Comparison of ENCODE assay signal across 8 cellular contexts in the genomic region with DNA sequence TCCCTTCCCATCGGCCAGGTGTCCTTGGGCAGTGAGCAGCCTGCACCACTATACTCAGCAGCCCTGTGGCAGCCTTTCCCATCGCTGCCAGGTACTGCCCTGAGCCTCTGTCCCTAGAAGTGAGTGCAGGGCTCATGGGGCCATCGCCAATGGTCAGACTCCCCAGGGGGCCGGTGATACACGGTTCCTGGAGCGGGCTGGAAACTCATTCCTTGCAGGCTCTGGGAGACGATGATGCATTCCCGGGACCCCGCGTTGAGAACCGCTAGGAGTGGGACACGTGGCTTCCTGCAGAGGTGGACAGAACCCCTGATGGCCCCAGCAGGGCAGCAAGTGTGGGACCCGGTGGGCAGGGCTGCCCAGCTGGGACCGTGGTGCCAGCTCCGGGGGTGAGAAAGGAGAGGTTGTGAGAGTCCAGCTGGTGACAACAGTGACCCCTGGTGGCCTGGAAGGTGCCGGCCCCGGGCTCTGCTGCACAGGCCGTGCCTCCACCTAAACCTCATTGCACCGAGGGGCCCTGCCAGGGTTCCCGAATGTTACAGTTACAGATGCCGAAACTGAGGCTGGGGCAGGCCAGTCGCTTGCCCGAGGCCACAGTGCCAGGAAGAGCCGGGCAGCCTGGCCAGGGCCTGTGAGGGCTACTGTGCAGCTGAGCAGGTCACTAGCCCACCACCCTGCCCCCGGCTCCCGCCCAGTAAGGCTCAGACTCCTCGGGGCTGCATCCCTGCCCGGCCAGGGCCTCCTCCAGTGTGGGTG. TPM values are rescaled to one million over a fixed set of nuclear protein-coding genes. Genes with fewer than 3 reads are reported as not detected.
DNase-seq lines count a peak whose midpoint lies in the region; ATAC-seq lines count a peak whose summit lies in the region.

No MANE protein-coding gene starts in this region.

- in situ Hi-C loops in Caki2 (cut with HindIII; ENCODE audit: low pct_unique_long_range_greater_than_20kb, low sequenced_read_pairs), result no loop called here

- no peak overlapping the region for H2BK120ac ChIP-seq in mesenchymal stem cell (ENCODE audit: low read depth, low read length)

- no peak overlapping the region for H3K4me3 ChIP-seq in mesenchymal stem cell (ENCODE audit: insufficient read depth in 1 of 2, low read depth in 1 of 2, low read length in 2 of 2)

- no peak overlapping the region for H2AFZ ChIP-seq in mesenchymal stem cell (ENCODE audit: low read depth, low read length)

- no peak overlapping the region for H3K18ac ChIP-seq in mesenchymal stem cell (ENCODE audit: low read depth in 1 of 2, low read length in 2 of 2)

- H3K27ac ChIP-seq in mesenchymal stem cell (ENCODE audit: low read length, poor library complexity, severe bottlenecking), result peak overlapping the region; percentile 62

- H3K79me1 ChIP-seq in mesenchymal stem cell (replicated peaks; ENCODE audit: low read length, poor library complexity, severe bottlenecking), result peaks cover 61% of the 10 kb centered on the region

- POLR2A ChIA-PET in activated CD8-positive, alpha-beta T cell treated with anti-CD3 and anti-CD28 coated beads, Interleukin-2, amount 10 ng/mL, durations not matched to agents 7 days and 5 days (lab: Charles Lee), result no interaction called here

- peaks cover 5% of the 10 kb centered on the region for H3K9me3 Mint-ChIP-seq in activated CD8-positive, alpha-beta T cell treated with anti-CD3 and anti-CD28 coated beads, Interleukin-2, amount 10 ng/mL, durations not matched to agents 7 days and 5 days (ENCODE audit: insufficient read depth)

- H3K9me3 ChIP-seq in mesenchymal stem cell (ENCODE audit: control insufficient read depth, low read length), result no peaks in the 10 kb centered on the region

- H3K14ac ChIP-seq in mesenchymal stem cell (ENCODE audit: low read length in 2 of 2), result no peak overlapping the region

- H3K4me2 ChIP-seq in mesenchymal stem cell (ENCODE audit: low read length, poor library complexity, severe bottlenecking), result peak overlapping the region; percentile 23

- H2BK12ac ChIP-seq in mesenchymal stem cell (ENCODE audit: low read length in 2 of 2), result no peak overlapping the region

- no peaks in the 10 kb centered on the region for H3K27me3 ChIP-seq in mesenchymal stem cell (ENCODE audit: control insufficient read depth in 1 of 2, insufficient read depth in 1 of 2, low read length in 2 of 2)

- DNase-seq in Caki2 (ENCODE audit: low read depth) (peak; percentile 73), NCI-H345 treated with DMSO at 0.1 percent for 48 hours (lab: John Stamatoyannopoulos, UW; ENCODE audit: unreplicated experiment) (peak; percentile 19), ecto neural progenitor cell (ENCODE audit: low spot score) (peak; percentile 88), mesenchymal stem cell (peak; percentile 46)
- peak; percentile 83 for DNase-seq in activated CD8-positive, alpha-beta T cell treated with anti-CD3 and anti-CD28 coated beads, Interleukin-2, amount 10 ng/mL, durations not matched to agents 7 days and 5 days
- DNase-seq in stimulated activated CD8-positive, alpha-beta memory T cell treated with anti-CD3 and anti-CD28 coated beads, Interleukin-4, amount 100 ng/mL, for 24 hours (ENCODE audit: low read depth), result peak; percentile 66

- peak; percentile 77 for ATAC-seq in GM21723 (IDR thresholded peaks at IDR 0.05; ENCODE audit: unreplicated experiment)
- peak; percentile 78 for ATAC-seq in activated CD8-positive, alpha-beta T cell treated with anti-CD3 and anti-CD28 coated beads, Interleukin-2, amount 10 ng/mL, durations not matched to agents 7 days and 5 days
- ATAC-seq in HG03469 (IDR thresholded peaks at IDR 0.05; ENCODE audit: unreplicated experiment), result no peak

- no peaks in the 10 kb centered on the region for H3K27me3 Mint-ChIP-seq in activated CD8-positive, alpha-beta T cell treated with anti-CD3 and anti-CD28 coated beads, Interleukin-2, amount 10 ng/mL, durations not matched to agents 7 days and 5 days (ENCODE audit: low read depth)

- no peak overlapping the region for H2BK15ac ChIP-seq in mesenchymal stem cell (ENCODE audit: low read depth, poor library complexity, severe bottlenecking)

- H2BK5ac ChIP-seq in mesenchymal stem cell (ENCODE audit: low read depth, low read length, poor library complexity, severe bottlenecking), result no peak overlapping the region

- H3K4me1 ChIP-seq in mesenchymal stem cell (ENCODE audit: control insufficient read depth, insufficient read depth, low read depth, low read length), result peaks cover 52% of the 10 kb centered on the region

- peaks cover 6% of the 10 kb centered on the region for H3K36me3 Mint-ChIP-seq in activated CD8-positive, alpha-beta T cell treated with anti-CD3 and anti-CD28 coated beads, Interleukin-2, amount 10 ng/mL, durations not matched to agents 7 days and 5 days (ENCODE audit: low read depth)

- H2AK5ac ChIP-seq in mesenchymal stem cell (ENCODE audit: low read length, severe bottlenecking), result no peak overlapping the region

- H4K8ac ChIP-seq in mesenchymal stem cell (ENCODE audit: low read length), result no peak overlapping the region

- H3K4me3 Mint-ChIP-seq in activated CD8-positive, alpha-beta T cell treated with anti-CD3 and anti-CD28 coated beads, Interleukin-2, amount 10 ng/mL, durations not matched to agents 7 days and 5 days, result no peak overlapping the region

- peaks cover under 1 to 49% of the 10 kb centered on the region in 2 experiments for H3K36me3 ChIP-seq in mesenchymal stem cell (ENCODE audit: control insufficient read depth in 1 of 2, insufficient read depth in 2 of 2, low read depth in 1 of 2, low read length in 2 of 2)

- no peak overlapping the region for H4K91ac ChIP-seq in mesenchymal stem cell (ENCODE audit: low read length)

- H3K4ac ChIP-seq in mesenchymal stem cell (ENCODE audit: low read depth in 1 of 2, low read length in 2 of 2), result no peak overlapping the region

- no peak overlapping the region for H3K9ac ChIP-seq in mesenchymal stem cell (ENCODE audit: low read length)

- no peak overlapping the region for H3K23ac ChIP-seq in mesenchymal stem cell (ENCODE audit: low read length in 2 of 2)

- no peak overlapping the region for H3K27ac Mint-ChIP-seq in activated CD8-positive, alpha-beta T cell treated with anti-CD3 and anti-CD28 coated beads, Interleukin-2, amount 10 ng/mL, durations not matched to agents 7 days and 5 days

- peaks cover 3% of the 10 kb centered on the region for H3K4me1 Mint-ChIP-seq in activated CD8-positive, alpha-beta T cell treated with anti-CD3 and anti-CD28 coated beads, Interleukin-2, amount 10 ng/mL, durations not matched to agents 7 days and 5 days (ENCODE audit: low read depth)

- 55% methylated on average over 26 of the region's 28 CpGs for WGBS in mesenchymal stem cell

- CTCF ChIA-PET in activated CD8-positive, alpha-beta T cell treated with anti-CD3 and anti-CD28 coated beads, Interleukin-2, amount 10 ng/mL, durations not matched to agents 7 days and 5 days (lab: Charles Lee), result interaction anchor here (1.0 to 3.6 kb wide), 9 partner anchors 9 to 370 kb away, joined by 3 to 29 read pairs (median 5); no protein-coding TSS in a partner anchor

RNA-seq across cellular contexts. Expression of gene FBRSL1, which starts 33.8 kb away (rescaled TPM):
- total RNA-seq in Caki2 (2014; rRNA removed; shearing (Covaris generic); ENCODE audit: low replicate concordance), result 6.7 and 8.3 TPM in 2 replicates
- 10 to 100 TPM; 51.2 to 58.5 TPM for total RNA-seq in activated CD8-positive, alpha-beta T cell treated with anti-CD3 and anti-CD28 coated beads, Interleukin-2, amount 10 ng/mL, durations not matched to agents 7 days and 5 days
- polyA plus RNA-seq in mesenchymal stem cell (2013, experiment 1 of 2), result 35.1 TPM
- polyA plus RNA-seq in mesenchymal stem cell (2013, experiment 2 of 2), result 32.7 TPM

Comparison
In these comparisons a context has a peak if more than half of its experiments do, and no peak if none do; other contexts are left out.
1. DNase-seq: peak in every context shown above with its lines; median percentile 88 in ecto neural progenitor cell; 83 in activated CD8-positive, alpha-beta T cell treated with anti-CD3 and anti-CD28 coated beads, Interleukin-2, amount 10 ng/mL, durations not matched to agents 7 days and 5 days; 73 in Caki2; 66 in stimulated activated CD8-positive, alpha-beta memory T cell treated with anti-CD3 and anti-CD28 coated beads, Interleukin-4, amount 100 ng/mL, for 24 hours; 46 in mesenchymal stem cell; 19 in NCI-H345 treated with DMSO at 0.1 percent for 48 hours.